Comparison of ENCODE assay signal across 36 cellular contexts in genomic region chr11:42138454-42138853, GRCh38.
DNase-seq lines count a peak whose midpoint lies in the region; ATAC-seq, FAIRE-seq and TF ChIP-seq lines count a peak whose summit lies in the region.
"Had no signal": no experiment of that assay in that cellular context is flagged by ENCODE, and none has a peak within 500 bp of the region (broad histone marks: within the 10 kb centered on the region; RNA-seq: fewer than 3 reads in every experiment).

No MANE protein-coding gene starts in this region.

- BruUV-seq in HepG2 (replicated peaks; lab: Mats Ljungman, UMichigan) = no TSS peak
- no TSS peak for BruUV-seq in K562 (replicated peaks; lab: Mats Ljungman, UMichigan)

- no peak for ATAC-seq in HepG2
- no peak for ATAC-seq in right lobe of liver
- no peak for ATAC-seq in A549
- ATAC-seq in K562 = no peak
- no peak for ATAC-seq in left lobe of liver
- ATAC-seq: CD8-positive, alpha-beta T cell had no signal

- POLR2A ChIA-PET in HepG2 (lab: Yijun Ruan, JAX) = no interaction called here
- POLR2A ChIA-PET in A549 (lab: Yijun Ruan, JAX) = no interaction called here
- POLR2A ChIA-PET in K562 (lab: Yijun Ruan, JAX) = no interaction called here

- FAIRE-seq in HepG2 (lab: Jason Lieb, UNC) (no peak), A549 (lab: Jason Lieb, UNC) (no peak), K562 (lab: Jason Lieb, UNC) (no peak)
- FAIRE-seq: A204.1, D721Med had no signal

- no peak overlapping the region for H3K4me3 ChIP-seq in HepG2 (replicated peaks in 1 of 3; ENCODE audit: insufficient read depth in 1 of 3, low read depth in 2 of 3, low read length in 3 of 3)
- H3K4me3 ChIP-seq in right lobe of liver = no peak overlapping the region
- no peak overlapping the region for H3K4me3 ChIP-seq in A549
- H3K4me3 ChIP-seq in K562 = no peak overlapping the region
- H3K4me3 ChIP-seq: BLaER1; BLaER1 treated with 17β-estradiol and CSF1 and Interleukin-3, amounts not matched to agents 10 nM and 100 nM had no signal

- intact Hi-C loops in HepG2 (cut with micrococcal nuclease; ENCODE audit: unreplicated experiment) = no loop called here
- intact Hi-C loops in right lobe of liver (cut with DNase I) = no loop called here
- intact Hi-C loops in K562 (cut with micrococcal nuclease) = no loop called here

- H3K4me3 Mint-ChIP-seq in glutamatergic neuron (ENCODE audit: unreplicated experiment) = peak overlapping the region; percentile 23
- no peak overlapping the region for H3K4me3 Mint-ChIP-seq in HFFc6
- H3K4me3 Mint-ChIP-seq: B cell; CD14-positive monocyte; CD4-positive, alpha-beta memory T cell; CD4-positive, alpha-beta T cell; CD4-positive, CD25-positive, alpha-beta regulatory T cell; CD8-positive, alpha-beta memory T cell; CD8-positive, alpha-beta T cell had no signal

- no peaks in the 10 kb centered on the region for H3K36me3 Mint-ChIP-seq in glutamatergic neuron (ENCODE audit: unreplicated experiment)
- H3K36me3 Mint-ChIP-seq in HFFc6 (ENCODE audit: low read depth) = no peaks in the 10 kb centered on the region; the same call in 1 of the 2 replicates
- H3K36me3 Mint-ChIP-seq: CD14-positive monocyte; CD4-positive, alpha-beta memory T cell; CD4-positive, CD25-positive, alpha-beta regulatory T cell; CD8-positive, alpha-beta memory T cell; CD8-positive, alpha-beta T cell had no signal

- H3K9me1 ChIP-seq in K562 (ENCODE audit: control insufficient read depth, insufficient read depth, low read length) = no peaks in the 10 kb centered on the region

- H3K27ac ChIP-seq in HepG2 (ENCODE audit: extremely low read length, insufficient read depth, low read length) (no peak overlapping the region), right lobe of liver (no peak overlapping the region), A549 (no peak overlapping the region), K562 (ENCODE audit: extremely low read depth, low read depth, low read length) (no peak overlapping the region)
- H3K27ac ChIP-seq: 22Rv1; BLaER1; BLaER1 treated with 17β-estradiol and CSF1 and Interleukin-3, amounts not matched to agents 10 nM and 100 nM; C4-2B had no signal

- H3K9ac ChIP-seq in HepG2 (ENCODE audit: insufficient read depth, low read depth, low read length) = no peak overlapping the region
- H3K9ac ChIP-seq in K562 (ENCODE audit: insufficient read depth in 1 of 2, low read depth in 2 of 2, low read length in 2 of 2) = no peak overlapping the region
- H3K9ac ChIP-seq: BLaER1; BLaER1 treated with 17β-estradiol and CSF1 and Interleukin-3, amounts not matched to agents 10 nM and 100 nM had no signal

- H3K9me3 ChIP-seq in HepG2 (ENCODE audit: low read length) (peaks cover 68% of the 10 kb centered on the region), right lobe of liver (peaks cover 0 to 5% (median 0%) of the 10 kb centered on the region in 4 donors), A549 (no peaks in the 10 kb centered on the region), K562 (replicated peaks; ENCODE audit: control insufficient read depth, insufficient read depth, low read depth, low read length) (no peaks in the 10 kb centered on the region)
- H3K9me3 ChIP-seq: BE2C, BLaER1, Caco-2 had no signal

- H3K36me3 ChIP-seq in HepG2 (replicated peaks in 1 of 2; ENCODE audit: control insufficient read depth in 1 of 2, insufficient read depth in 2 of 2, low read length in 2 of 2) (no peaks in the 10 kb centered on the region), right lobe of liver (no peaks in the 10 kb centered on the region), K562 (ENCODE audit: control insufficient read depth, insufficient read depth, low read length) (no peaks in the 10 kb centered on the region)
- H3K36me3 ChIP-seq: BE2C; BLaER1; BLaER1 treated with 17β-estradiol and CSF1 and Interleukin-3, amounts not matched to agents 10 nM and 100 nM had no signal

- no peak overlapping the region for H3K27ac Mint-ChIP-seq in glutamatergic neuron (ENCODE audit: unreplicated experiment)
- H3K27ac Mint-ChIP-seq in HFFc6 = no peak overlapping the region
- H3K27ac Mint-ChIP-seq: B cell; CD14-positive monocyte; CD4-positive, alpha-beta memory T cell; CD4-positive, alpha-beta T cell; CD4-positive, CD25-positive, alpha-beta regulatory T cell; CD8-positive, alpha-beta memory T cell; CD8-positive, alpha-beta T cell had no signal

- H3K4me1 Mint-ChIP-seq in glutamatergic neuron (ENCODE audit: low read depth, unreplicated experiment) = peaks cover 4% of the 10 kb centered on the region
- no peaks in the 10 kb centered on the region for H3K4me1 Mint-ChIP-seq in HFFc6 (ENCODE audit: low read depth)
- H3K4me1 Mint-ChIP-seq: B cell; CD14-positive monocyte; CD4-positive, alpha-beta memory T cell; CD4-positive, CD25-positive, alpha-beta regulatory T cell; CD8-positive, alpha-beta memory T cell had no signal

- H3K4me1 ChIP-seq in HepG2 (ENCODE audit: insufficient read depth, low read length) (no peaks in the 10 kb centered on the region), right lobe of liver (no peaks in the 10 kb centered on the region), A549 (no peaks in the 10 kb centered on the region), K562 (replicated peaks in 1 of 2; ENCODE audit: control insufficient read depth in 2 of 2, insufficient read depth in 2 of 2, low read length in 2 of 2) (no peaks in the 10 kb centered on the region)
- H3K4me1 ChIP-seq: BE2C; BLaER1; BLaER1 treated with 17β-estradiol and CSF1 and Interleukin-3, amounts not matched to agents 10 nM and 100 nM; Caco-2 had no signal

- H4K20me1 ChIP-seq in HepG2 (ENCODE audit: insufficient read depth, low read length) = no peaks in the 10 kb centered on the region
- no peaks in the 10 kb centered on the region for H4K20me1 ChIP-seq in K562 (replicated peaks; ENCODE audit: control insufficient read depth, insufficient read depth, low read length)
- H4K20me1 ChIP-seq: BLaER1; BLaER1 treated with 17β-estradiol and CSF1 and Interleukin-3, amounts not matched to agents 10 nM and 100 nM had no signal

- no peak for TF ChIP-seq POLR2A in HepG2 (IDR thresholded peaks at IDR 0.05; ENCODE audit: insufficient read depth in 1 of 2, low read depth in 2 of 2, low read length in 2 of 2)
- no peak for TF ChIP-seq POLR2A in right lobe of liver (IDR thresholded peaks at IDR 0.05)
- no peak for TF ChIP-seq POLR2A in A549 (IDR thresholded peaks at IDR 0.05; ENCODE audit: low read length)
- TF ChIP-seq POLR2A in K562 (conservative IDR thresholded peaks at IDR 0.05) = no peak

- TF ChIP-seq CTCF in HepG2 (CRISPR knock-in tag; IDR thresholded peaks at IDR 0.05) = no peak
- no peak for TF ChIP-seq CTCF in right lobe of liver (IDR thresholded peaks at IDR 0.05)
- no peak for TF ChIP-seq CTCF in A549 (IDR thresholded peaks at IDR 0.05)
- TF ChIP-seq CTCF in K562 (IDR thresholded peaks at IDR 0.05 in 2 of 3, conservative IDR thresholded peaks at IDR 0.05 in 1 of 3; ENCODE audit: insufficient read depth in 2 of 3, low read depth in 1 of 3, low read length in 3 of 3) = no peak
- no peak for TF ChIP-seq CTCF in glutamatergic neuron (IDR thresholded peaks at IDR 0.05; ENCODE audit: partially characterized antibody, unreplicated experiment)
- no peak for TF ChIP-seq CTCF in HFFc6 (IDR thresholded peaks at IDR 0.05)

- H3K27me3 ChIP-seq in HepG2 (ENCODE audit: control insufficient read depth in 1 of 2, insufficient read depth in 2 of 2, low read length in 2 of 2) = no peaks in the 10 kb centered on the region
- no peaks in the 10 kb centered on the region for H3K27me3 ChIP-seq in right lobe of liver
- H3K27me3 ChIP-seq in K562 (ENCODE audit: control insufficient read depth in 2 of 2, insufficient read depth in 2 of 2, low read length in 2 of 2) = no peaks in the 10 kb centered on the region
- H3K27me3 ChIP-seq: BE2C; BLaER1; BLaER1 treated with 17β-estradiol and CSF1 and Interleukin-3, amounts not matched to agents 10 nM and 100 nM had no signal

- H3K27me3 Mint-ChIP-seq in glutamatergic neuron (ENCODE audit: unreplicated experiment) (no peaks in the 10 kb centered on the region), HFFc6 (ENCODE audit: insufficient read depth) (0 out of 2 replicates have a peak, but pooled peaks cover 4% of the 10 kb centered on the region)
- H3K27me3 Mint-ChIP-seq: B cell; CD4-positive, alpha-beta memory T cell; CD4-positive, alpha-beta T cell; CD4-positive, CD25-positive, alpha-beta regulatory T cell; CD8-positive, alpha-beta memory T cell had no signal

- 5% methylated on average over 1 of the region's 1 CpG for WGBS in HepG2 (ENCODE audit: low lambda C conversion rate)
- WGBS in right lobe of liver (ENCODE audit: insufficient coverage, low coverage, low lambda C conversion rate, missing lambda C conversion rate) = 33% methylated on average over 1 of the region's 1 CpG
- 0% methylated on average over 1 of the region's 1 CpG for WGBS in A549 (ENCODE audit: missing lambda C conversion rate)
- 6% methylated on average over 1 of the region's 1 CpG for WGBS in K562 (ENCODE audit: insufficient coverage, low coverage, missing lambda C conversion rate)

- TF ChIP-seq EP300 in HepG2 (IDR thresholded peaks at IDR 0.05; ENCODE audit: low read depth in 2 of 2, low read length in 2 of 2) (no peak), HepG2 (CRISPR knock-in tag; IDR thresholded peaks at IDR 0.05; ENCODE audit: borderline replicate concordance) (no peak), A549 (IDR thresholded peaks at IDR 0.05) (no peak), K562 (IDR thresholded peaks at IDR 0.05; ENCODE audit: low read length) (no peak)

- CTCF ChIA-PET in HepG2 (lab: Yijun Ruan, JAX; ENCODE audit: low intra/inter-chr PET ratio, low total read pairs) = no interaction called here
- CTCF ChIA-PET in A549 (lab: Yijun Ruan, JAX) = no interaction called here
- CTCF ChIA-PET in K562 (lab: Yijun Ruan, JAX; ENCODE audit: low intra/inter-chr PET ratio) = no interaction called here

- DNase-seq in HepG2 (ENCODE audit: low spot score) = no peak
- DNase-seq in right lobe of liver = no peak
- DNase-seq in A549 (ENCODE audit: low read depth in 1 of 2, low spot score in 1 of 2) = no peak
- DNase-seq in K562 (ENCODE audit: extremely low read depth in 1 of 4, low spot score in 3 of 4) = no peak
- DNase-seq in glutamatergic neuron = no peak
- no peak for DNase-seq in activated CD8-positive, alpha-beta memory T cell treated with anti-CD3 and anti-CD28 coated beads for 24 hours
- DNase-seq in HFFc6 = no peak
- DNase-seq in left lobe of liver (ENCODE audit: low spot score) = no peak
- DNase-seq: 8988T; ACHN; AML-193; BE2C; C1 segment of cervical spinal cord; Caco-2; Calu3; CD4-positive, alpha-beta memory T cell; CD4-positive, alpha-beta T cell; CD4-positive, CD25-positive, alpha-beta regulatory T cell; CD8-positive, alpha-beta memory T cell; CD8-positive, alpha-beta T cell; COR-L47; DMS 273 treated with DMSO at 0.1 percent for 48 hours; DMS153; DMS53; DMS79; DMS79 treated with DMSO at 0.1 percent for 48 hours; DND-41; EL had no signal

- in situ Hi-C loops in HepG2 (cut with HindIII; ENCODE audit: extremely low pct_ligation_motif_present, low pct_unique_long_range_greater_than_20kb) (no loop called here), K562 (cut with MboI) (no loop called here)

- H3K79me2 ChIP-seq in HepG2 (ENCODE audit: insufficient read depth, low read length) = no peaks in the 10 kb centered on the region
- no peaks in the 10 kb centered on the region for H3K79me2 ChIP-seq in K562 (ENCODE audit: control insufficient read depth, insufficient read depth, low read length)

- peaks cover 2% of the 10 kb centered on the region for H3K9me3 Mint-ChIP-seq in glutamatergic neuron (ENCODE audit: unreplicated experiment)
- peaks cover 3% of the 10 kb centered on the region for H3K9me3 Mint-ChIP-seq in HFFc6

- no peak for TF ChIP-seq RAD21 in HepG2 (CRISPR knock-in tag; IDR thresholded peaks at IDR 0.05)
- TF ChIP-seq RAD21 in A549 (conservative IDR thresholded peaks at IDR 0.05 in 1 of 2, IDR thresholded peaks at IDR 0.05 in 1 of 2) = no peak
- no peak for TF ChIP-seq RAD21 in K562 (CRISPR knock-in tag; conservative IDR thresholded peaks at IDR 0.05 in 1 of 2, IDR thresholded peaks at IDR 0.05 in 1 of 2)

- H3K4me2 ChIP-seq in HepG2 (ENCODE audit: low read depth, low read length) (no peak overlapping the region), A549 (no peak overlapping the region), K562 (ENCODE audit: insufficient read depth, low read length) (no peak overlapping the region)
- H3K4me2 ChIP-seq: BLaER1; BLaER1 treated with 17β-estradiol and CSF1 and Interleukin-3, amounts not matched to agents 10 nM and 100 nM had no signal

- H2AFZ ChIP-seq in HepG2 (ENCODE audit: low read length) (no peak overlapping the region), K562 (ENCODE audit: low read depth, low read length) (no peak overlapping the region)

Comparison
In these comparisons a context has a peak if more than half of its experiments do, and no peak if none do; other contexts are left out.
1. Of the 241 proteins assayed by ChIP-seq in both HepG2 and K562: peak only in HepG2: MAFF and MAFK; only in K562: TFE3; in both: none; in neither: 238.